In the genomic region with DNA sequence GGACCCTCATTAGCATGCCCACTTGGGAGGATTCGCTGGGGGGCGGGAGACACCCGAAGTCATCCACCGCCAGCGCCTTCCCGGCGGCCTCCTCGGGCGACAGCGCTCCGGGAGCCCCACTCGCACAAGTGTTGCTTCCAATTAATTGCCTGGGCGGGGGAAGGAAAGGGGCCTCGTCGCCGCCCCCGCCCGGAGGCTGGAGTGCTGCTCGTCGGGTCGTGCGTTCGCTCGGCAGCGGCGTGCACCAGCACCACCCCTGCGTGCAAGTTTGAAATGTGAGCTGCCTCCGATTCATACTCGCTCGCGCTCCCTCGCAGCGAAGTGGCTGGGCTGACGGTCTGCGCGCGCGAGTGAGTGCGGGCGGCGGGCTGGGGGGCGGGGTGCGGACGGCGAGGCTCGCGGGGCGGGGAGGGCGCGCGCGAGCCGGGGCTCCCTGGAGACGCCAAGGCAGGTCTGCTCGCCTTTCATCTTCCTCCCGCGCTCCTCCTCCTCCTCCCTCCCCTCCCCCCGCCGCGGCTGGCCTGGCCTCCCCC, we compare ENCODE assay signal across 8 cellular contexts.
DNase-seq lines count a peak whose midpoint lies in the region; ATAC-seq and TF ChIP-seq lines count a peak whose summit lies in the region.

No MANE protein-coding gene starts in this region.

- 0% methylated on average over 7 to 28 of the region's 60 CpGs for WGBS in lower leg skin, 2 donors

- H3K4me2 ChIP-seq in DOHH2 (ENCODE audit: low read length) = peak overlapping the region; percentile 92

- H4K20me1 ChIP-seq in DOHH2 (ENCODE audit: control insufficient read depth, insufficient read depth, low read depth, low read length) = no peaks in the 10 kb centered on the region

- DNase-seq in NCI-H1436 treated with DMSO at 0.1 percent for 48 hours (lab: John Stamatoyannopoulos, UW) (peak; percentile 32), dorsolateral prefrontal cortex (peak in 7 of 10 donors; percentile 42 to 86 (median 71)), lower leg skin (ENCODE audit: low spot score in 2 of 2) (peak in 1 of 2 donors; percentile 92), KG1 (lab: John Stamatoyannopoulos, UW) (no peak)
- DNase-seq in activated CD4-positive, alpha-beta T cell treated with anti-CD3 and anti-CD28 coated beads, Interleukin-2, amount 10 ng/mL, durations not matched to agents 24 days and 14 days = peak; percentile 91
- peak; percentile 15 to 41 (median 38) for DNase-seq in stimulated activated CD4-positive, alpha-beta T cell treated with anti-CD3 and anti-CD28 coated beads, TNF-alpha, amount 100 ng/mL, for 4 hours (ENCODE audit: low read depth in 3 of 3)

- TF ChIP-seq CTCF in DOHH2 (IDR thresholded peaks at IDR 0.05; ENCODE audit: low read depth, low read length, poor library complexity, severe bottlenecking) = no peak
- peak in 1 of 56 donors; percentile 32 for TF ChIP-seq CTCF in dorsolateral prefrontal cortex (IDR thresholded peaks at IDR 0.05 in 54 of 56, conservative IDR thresholded peaks at IDR 0.05 in 2 of 56; ENCODE audit: low read depth in 1 of 56, partially characterized antibody in 56 of 56)
- TF ChIP-seq CTCF in lower leg skin (IDR thresholded peaks at IDR 0.05) = no peak

- H3K4me1 ChIP-seq in DOHH2 (ENCODE audit: control insufficient read depth, low read length) = peaks cover 51% of the 10 kb centered on the region

- peak; percentile 15 for ATAC-seq in GM21737 (IDR thresholded peaks at IDR 0.05; ENCODE audit: unreplicated experiment)

- peak overlapping the region; percentile 56 for H3K27ac ChIP-seq in DOHH2 (ENCODE audit: low read depth, low read length)
- H3K27ac ChIP-seq in dorsolateral prefrontal cortex = peak overlapping the region in 57 of 59 donors; percentile 48 to 97 (median 90)

- intact Hi-C loops in activated CD4-positive, alpha-beta T cell treated with anti-CD3 and anti-CD28 coated beads, Interleukin-2, amount 10 ng/mL, durations not matched to agents 24 days and 14 days (cut with micrococcal nuclease) = loop anchor here (1.0 to 10.0 kb wide), 10 partner anchors 24 to 1210 kb away; a partner anchor contains a TSS
- intact Hi-C loops in dorsolateral prefrontal cortex (cut with DNase I) = loop anchor here (2.0 kb wide), 3 partner anchors 20 to 104 kb away; a partner anchor contains a TSS
- intact Hi-C loops in lower leg skin (cut with DNase I; ENCODE audit: low total_unique reads) = no loop called here

- no peak for TF ChIP-seq POLR2A in lower leg skin (IDR thresholded peaks at IDR 0.05)

- H3F3A ChIP-seq in DOHH2 (ENCODE audit: control insufficient read depth, insufficient read depth) = no peaks in the 10 kb centered on the region; the same call in 1 of the 2 replicates

- no peaks in the 10 kb centered on the region for H3K9me3 ChIP-seq in DOHH2 (ENCODE audit: control insufficient read depth, insufficient read depth, low read length)

- H3K9me3 Mint-ChIP-seq in activated CD4-positive, alpha-beta T cell treated with anti-CD3 and anti-CD28 coated beads, Interleukin-2, amount 10 ng/mL, durations not matched to agents 24 days and 14 days = no peaks in the 10 kb centered on the region

- peaks cover 12% of the 10 kb centered on the region for H3K36me3 ChIP-seq in DOHH2 (ENCODE audit: control insufficient read depth, low read length)

- peak overlapping the region; percentile 86 for H3K4me3 Mint-ChIP-seq in activated CD4-positive, alpha-beta T cell treated with anti-CD3 and anti-CD28 coated beads, Interleukin-2, amount 10 ng/mL, durations not matched to agents 24 days and 14 days

- no peaks in the 10 kb centered on the region for H3K9me2 ChIP-seq in DOHH2 (replicated peaks; ENCODE audit: control insufficient read depth, low read length)

- no peaks in the 10 kb centered on the region for H3K27me3 Mint-ChIP-seq in activated CD4-positive, alpha-beta T cell treated with anti-CD3 and anti-CD28 coated beads, Interleukin-2, amount 10 ng/mL, durations not matched to agents 24 days and 14 days

- H3K4me3 ChIP-seq in DOHH2 (ENCODE audit: low read length) (peak overlapping the region; percentile 84), dorsolateral prefrontal cortex (peak overlapping the region; percentile 48 to 80 (median 64)), lower leg skin (ENCODE audit: low read depth, poor library complexity, severe bottlenecking) (peak overlapping the region; percentile 16)

- H3K4me1 Mint-ChIP-seq in activated CD4-positive, alpha-beta T cell treated with anti-CD3 and anti-CD28 coated beads, Interleukin-2, amount 10 ng/mL, durations not matched to agents 24 days and 14 days = peaks cover 57% of the 10 kb centered on the region

- peak overlapping the region; percentile 89 for H3K27ac Mint-ChIP-seq in activated CD4-positive, alpha-beta T cell treated with anti-CD3 and anti-CD28 coated beads, Interleukin-2, amount 10 ng/mL, durations not matched to agents 24 days and 14 days

- peaks cover 17% of the 10 kb centered on the region for H3K36me3 Mint-ChIP-seq in activated CD4-positive, alpha-beta T cell treated with anti-CD3 and anti-CD28 coated beads, Interleukin-2, amount 10 ng/mL, durations not matched to agents 24 days and 14 days (ENCODE audit: low read depth)

- peaks cover 17% of the 10 kb centered on the region for H3K27me3 ChIP-seq in DOHH2 (ENCODE audit: control insufficient read depth, low read length)
- no peaks in the 10 kb centered on the region for H3K27me3 ChIP-seq in dorsolateral prefrontal cortex

- peaks cover 42% of the 10 kb centered on the region for H3K79me2 ChIP-seq in DOHH2 (ENCODE audit: control insufficient read depth, low read length)

Comparison
In these comparisons a context has a peak if more than half of its experiments do, and no peak if none do; other contexts are left out.
1. H3K4me3 ChIP-seq: peak in every context shown above with its lines; median percentile 84 in DOHH2; 64 in dorsolateral prefrontal cortex; 16 in lower leg skin.